ENCODE assay signal across 18 cellular contexts in genomic region chr3:151775314-151776258, GRCh38. TPM values are rescaled to one million over a fixed set of nuclear protein-coding genes. Genes with fewer than 3 reads are reported as not detected.
DNase-seq lines count a peak whose midpoint lies in the region; ATAC-seq and TF ChIP-seq lines count a peak whose summit lies in the region.
"Had no signal": no experiment of that assay in that cellular context is flagged by ENCODE, and none has a peak within 500 bp of the region (broad histone marks: within the 10 kb centered on the region; RNA-seq: fewer than 3 reads in every experiment).

No MANE protein-coding gene starts in this region.

- H4K20me1 ChIP-seq in GM23248 (ENCODE audit: insufficient read depth), result no peaks in the 10 kb centered on the region
- H4K20me1 ChIP-seq in PC-9 (ENCODE audit: insufficient read depth), result no peaks in the 10 kb centered on the region
- H4K20me1 ChIP-seq in hepatocyte (ENCODE audit: insufficient read depth, poor library complexity, severe bottlenecking), result no peaks in the 10 kb centered on the region
- H4K20me1 ChIP-seq in mammary epithelial cell (ENCODE audit: insufficient read depth, low read length), result no peaks in the 10 kb centered on the region
- H4K20me1 ChIP-seq: BLaER1 had no signal

- dilution Hi-C loops in mammary epithelial cell (cut with HindIII; ENCODE audit: low sequenced_read_pairs), result no loop called here

- DNase-seq in DMS53 (lab: John Stamatoyannopoulos, UW) (peak; percentile 21), DMS53 treated with DMSO at 0.1 percent for 48 hours (lab: John Stamatoyannopoulos, UW; ENCODE audit: unreplicated experiment) (no peak), GM23248 (no peak), PC-9 (no peak), hepatocyte (ENCODE audit: low spot score) (no peak), mammary epithelial cell (no peak)
- DNase-seq in activated T-cell treated with anti-CD3 and anti-CD28 coated beads, Interleukin-2, amount 50 U/mL, for 4 hours, result no peak
- DNase-seq: H7, KBM-7, NCI-H1694 treated with DMSO at 0.1 percent for 48 hours, NCI-H69, Peyer's patch had no signal

- no peak overlapping the region for H3K4me2 ChIP-seq in GM23248 (ENCODE audit: unreplicated experiment)
- H3K4me2 ChIP-seq in PC-9, result no peak overlapping the region
- H3K4me2 ChIP-seq in hepatocyte, result no peak overlapping the region
- no peak overlapping the region for H3K4me2 ChIP-seq in mammary epithelial cell (ENCODE audit: insufficient read depth, low read depth, low read length)
- H3K4me2 ChIP-seq: BLaER1 had no signal

- H3K27ac ChIP-seq in GM23248, result no peak overlapping the region
- no peak overlapping the region for H3K27ac ChIP-seq in PC-9
- H3K27ac ChIP-seq in hepatocyte, result no peak overlapping the region
- H3K27ac ChIP-seq in mammary epithelial cell (ENCODE audit: insufficient read depth, low read depth, low read length), result no peak overlapping the region
- H3K27ac ChIP-seq: 22Rv1, BLaER1, Peyer's patch had no signal

- H3K27me3 Mint-ChIP-seq in activated T-cell treated with anti-CD3 and anti-CD28 coated beads, Interleukin-2, amount 50 U/mL, for 4 hours (ENCODE audit: low read depth), result peaks cover 8% of the 10 kb centered on the region

- TF ChIP-seq CTCF in PC-9 (conservative IDR thresholded peaks at IDR 0.05), result no peak
- TF ChIP-seq CTCF in hepatocyte (IDR thresholded peaks at IDR 0.05; ENCODE audit: poor library complexity), result no peak
- TF ChIP-seq CTCF in mammary epithelial cell (conservative IDR thresholded peaks at IDR 0.05 in 1 of 2, IDR thresholded peaks at IDR 0.05 in 1 of 2; ENCODE audit: extremely low read depth in 1 of 2, insufficient read depth in 1 of 2, low read depth in 1 of 2, low read length in 2 of 2), result no peak

- H3K9ac ChIP-seq in GM23248 (no peak overlapping the region), mammary epithelial cell (ENCODE audit: insufficient read depth, low read length) (no peak overlapping the region)
- H3K9ac ChIP-seq: BLaER1 had no signal

- no peaks in the 10 kb centered on the region for H3K79me2 ChIP-seq in GM23248 (ENCODE audit: insufficient read depth)
- H3K79me2 ChIP-seq in PC-9 (ENCODE audit: low read depth), result no peaks in the 10 kb centered on the region
- no peaks in the 10 kb centered on the region for H3K79me2 ChIP-seq in hepatocyte
- no peaks in the 10 kb centered on the region for H3K79me2 ChIP-seq in mammary epithelial cell (ENCODE audit: insufficient read depth, low read length)

- H3K9me3 Mint-ChIP-seq in activated T-cell treated with anti-CD3 and anti-CD28 coated beads, Interleukin-2, amount 50 U/mL, for 4 hours, result no peaks in the 10 kb centered on the region
- H3K9me3 Mint-ChIP-seq: T-helper 1 cell treated with Interleukin-12 subunit alpha and Interleukin-12 subunit beta and Interleukin-4 antibody, amounts not matched to agents 30 μg/mL and 1 μg/mL, for 36 hours had no signal

- 92 to 94% methylated on average over 4 of the region's 4 CpGs for WGBS in GM23248 (ENCODE audit: low coverage in 1 of 2, low lambda C conversion rate in 2 of 2, missing lambda C conversion rate in 2 of 2), 2 experiments
- 81% methylated on average over 4 of the region's 4 CpGs for WGBS in hepatocyte (ENCODE audit: low lambda C conversion rate, missing lambda C conversion rate)
- 80% methylated on average over 4 of the region's 4 CpGs for WGBS in mammary epithelial cell (ENCODE audit: low coverage, missing lambda C conversion rate)

- H2AFZ ChIP-seq in GM23248 (peak overlapping the region; percentile 24; the same call in 1 of the 2 replicates), PC-9 (0 out of 2 replicates have a peak overlapping the region, but pooled peaks have one; percentile 50), hepatocyte (peak overlapping the region; percentile 11), mammary epithelial cell (ENCODE audit: low read depth, low read length) (no peak overlapping the region)

- CTCF ChIA-PET in PC-9 (lab: Charles Lee), result no interaction called here
- CTCF ChIA-PET in mammary epithelial cell (lab: Charles Lee; ENCODE audit: low non-redundant PET), result interaction anchor here (0.6 kb wide), 1 partner anchor 540 kb away, joined by 3 read pairs; no protein-coding TSS in a partner anchor

- H3K4me3 Mint-ChIP-seq in activated T-cell treated with anti-CD3 and anti-CD28 coated beads, Interleukin-2, amount 50 U/mL, for 4 hours, result no peak overlapping the region
- H3K4me3 Mint-ChIP-seq: T-helper 1 cell treated with Interleukin-12 subunit alpha and Interleukin-12 subunit beta and Interleukin-4 antibody, amounts not matched to agents 30 μg/mL and 1 μg/mL, for 36 hours had no signal

- H3K36me3 ChIP-seq in GM23248 (ENCODE audit: low read depth), result no peaks in the 10 kb centered on the region
- H3K36me3 ChIP-seq in PC-9 (ENCODE audit: low read depth), result no peaks in the 10 kb centered on the region
- H3K36me3 ChIP-seq in hepatocyte (replicated peaks; ENCODE audit: insufficient read depth, low read depth), result no peaks in the 10 kb centered on the region
- no peaks in the 10 kb centered on the region for H3K36me3 ChIP-seq in mammary epithelial cell (ENCODE audit: insufficient read depth, low read length)
- H3K36me3 ChIP-seq: BLaER1, Peyer's patch had no signal

- intact Hi-C loops in PC-9 (cut with micrococcal nuclease; ENCODE audit: unreplicated experiment) (no loop called here), mammary epithelial cell (cut with micrococcal nuclease) (no loop called here)

- in situ Hi-C loops in GM23248 (cut with MboI) (no loop called here), mammary epithelial cell (cut with MboI; ENCODE audit: low sequenced_read_pairs in 2 of 2) (no loop called here)

- BruUV-seq in PC-9 (replicated peaks; lab: Mats Ljungman, UMichigan) (no TSS peak), mammary epithelial cell (replicated peaks; lab: Mats Ljungman, UMichigan) (no TSS peak)

- no peaks in the 10 kb centered on the region for H3K4me1 Mint-ChIP-seq in activated T-cell treated with anti-CD3 and anti-CD28 coated beads, Interleukin-2, amount 50 U/mL, for 4 hours (ENCODE audit: low read depth)

- H3F3A ChIP-seq in GM23248 (ENCODE audit: insufficient read depth) (peaks cover 4% of the 10 kb centered on the region), PC-9 (ENCODE audit: insufficient read depth, low read depth) (no peaks in the 10 kb centered on the region)

- H3K9me2 ChIP-seq in GM23248 (ENCODE audit: insufficient read depth), result no peaks in the 10 kb centered on the region
- no peaks in the 10 kb centered on the region for H3K9me2 ChIP-seq in PC-9 (ENCODE audit: insufficient read depth)
- no peaks in the 10 kb centered on the region for H3K9me2 ChIP-seq in hepatocyte (replicated peaks; ENCODE audit: insufficient read depth)

- no peak for ATAC-seq in activated T-cell treated with anti-CD3 and anti-CD28 coated beads, Interleukin-2, amount 50 U/mL, for 4 hours
- ATAC-seq in GM21423 (IDR thresholded peaks at IDR 0.05; ENCODE audit: unreplicated experiment), result no peak
- ATAC-seq: Right ventricle myocardium inferior had no signal

- H3K27me3 ChIP-seq in GM23248 (replicated peaks; ENCODE audit: insufficient read depth) (no peaks in the 10 kb centered on the region), PC-9 (ENCODE audit: insufficient read depth, low read depth) (no peaks in the 10 kb centered on the region), hepatocyte (no peaks in the 10 kb centered on the region), mammary epithelial cell (ENCODE audit: insufficient read depth, low read length) (no peaks in the 10 kb centered on the region)
- H3K27me3 ChIP-seq: BLaER1, Peyer's patch had no signal

- H3K36me3 Mint-ChIP-seq in activated T-cell treated with anti-CD3 and anti-CD28 coated beads, Interleukin-2, amount 50 U/mL, for 4 hours (ENCODE audit: insufficient read depth), result no peaks in the 10 kb centered on the region

- POLR2A ChIA-PET in PC-9 (lab: Charles Lee; ENCODE audit: unreplicated experiment), result interaction anchor here (0.6 kb wide), 1 partner anchor 58 kb away, joined by 4 read pairs; no protein-coding TSS in a partner anchor

- H3K9me3 ChIP-seq in GM23248 (ENCODE audit: low read depth) (no peaks in the 10 kb centered on the region), PC-9 (ENCODE audit: insufficient read depth, low read depth) (no peaks in the 10 kb centered on the region; the same call in 1 of the 2 replicates), hepatocyte (ENCODE audit: low read depth) (no peaks in the 10 kb centered on the region), mammary epithelial cell (replicated peaks; ENCODE audit: insufficient read depth, low read length) (no peaks in the 10 kb centered on the region)
- H3K9me3 ChIP-seq: BLaER1, Peyer's patch had no signal

- no peak overlapping the region for H3K4me3 ChIP-seq in GM23248
- no peak overlapping the region for H3K4me3 ChIP-seq in PC-9
- no peak overlapping the region for H3K4me3 ChIP-seq in hepatocyte
- H3K4me3 ChIP-seq in mammary epithelial cell (replicated peaks in 1 of 3; ENCODE audit: insufficient read depth in 1 of 3, low read depth in 2 of 3, low read length in 3 of 3), result no peak overlapping the region
- H3K4me3 ChIP-seq: BLaER1 had no signal

- H3K4me1 ChIP-seq in GM23248 (ENCODE audit: insufficient read depth) (peaks cover 10% of the 10 kb centered on the region), PC-9 (replicated peaks; ENCODE audit: insufficient read depth) (peaks cover 1% of the 10 kb centered on the region; the same call in 1 of the 2 replicates), hepatocyte (ENCODE audit: insufficient read depth) (peaks cover 10% of the 10 kb centered on the region), mammary epithelial cell (ENCODE audit: insufficient read depth, low read length) (peaks cover 4% of the 10 kb centered on the region)
- H3K4me1 ChIP-seq: Peyer's patch had no signal

RNA-seq across cellular contexts. Expression of gene AADAC, which starts 38.3 kb away (rescaled TPM):
- total RNA-seq in GM23248 (2014; rRNA removed; shearing (Covaris generic)), result not detected in 2 replicates
- not detected in 2 replicates for polyA plus RNA-seq in GM23248 (2016; fragmentation: Nextera tagmentation; extraction: Ambion mirVana)
- 2.8 and 4.7 TPM in 2 replicates for total RNA-seq in PC-9 (2021)
- total RNA-seq in hepatocyte, result 88.5 and 94.0 TPM in 2 replicates
- polyA plus RNA-seq in hepatocyte, result 30.5 and 47.8 TPM in 2 replicates
- total RNA-seq in activated T-cell treated with anti-CD3 and anti-CD28 coated beads, Interleukin-2, amount 50 U/mL, for 4 hours, result under 1 TPM; 0.11 to 0.18 (median 0.13) TPM
- not detected for total RNA-seq in mammary epithelial cell
- polyA plus RNA-seq in mammary epithelial cell, result not detected
- not detected for polyA minus RNA-seq in mammary epithelial cell
- total RNA-seq: H7, Right ventricle myocardium inferior had no signal

RNA-seq across cellular contexts. Expression of gene AADACL2, which starts 41.9 kb away (rescaled TPM):
- not detected in 2 replicates for total RNA-seq in GM23248 (2014; rRNA removed; shearing (Covaris generic))
- not detected in 2 replicates for polyA plus RNA-seq in GM23248 (2016; fragmentation: Nextera tagmentation; extraction: Ambion mirVana)
- total RNA-seq in PC-9 (2021), result not detected in 2 replicates
- 0.10 and 0.24 TPM in 2 replicates for total RNA-seq in hepatocyte
- polyA plus RNA-seq in hepatocyte, result not detected in 2 replicates
- total RNA-seq in activated T-cell treated with anti-CD3 and anti-CD28 coated beads, Interleukin-2, amount 50 U/mL, for 4 hours, result not detected
- total RNA-seq in mammary epithelial cell, result under 1 TPM in 1 of 2 donors, not detected in 1; under 0.01 TPM
- polyA plus RNA-seq in mammary epithelial cell, result not detected
- not detected for polyA minus RNA-seq in mammary epithelial cell
- total RNA-seq: H7, M059J, Right ventricle myocardium inferior had no signal

Comparison
In these comparisons a context has a peak if more than half of its experiments do, and no peak if none do; other contexts are left out.
1. RNA of gene AADAC, which starts 38.3 kb away (total RNA-seq): 88.5 to 94.0 TPM in hepatocyte; 2.8 to 4.7 TPM in PC-9, 0.11 to 0.18 TPM in activated T-cell treated with anti-CD3 and anti-CD28 coated beads, Interleukin-2, amount 50 U/mL, for 4 hours, not detected in GM23248 and not detected in mammary epithelial cell; every median in the first group is over 10 times any median in the second.